8 cellular contexts compared by ENCODE assay signal in the genomic region with DNA sequence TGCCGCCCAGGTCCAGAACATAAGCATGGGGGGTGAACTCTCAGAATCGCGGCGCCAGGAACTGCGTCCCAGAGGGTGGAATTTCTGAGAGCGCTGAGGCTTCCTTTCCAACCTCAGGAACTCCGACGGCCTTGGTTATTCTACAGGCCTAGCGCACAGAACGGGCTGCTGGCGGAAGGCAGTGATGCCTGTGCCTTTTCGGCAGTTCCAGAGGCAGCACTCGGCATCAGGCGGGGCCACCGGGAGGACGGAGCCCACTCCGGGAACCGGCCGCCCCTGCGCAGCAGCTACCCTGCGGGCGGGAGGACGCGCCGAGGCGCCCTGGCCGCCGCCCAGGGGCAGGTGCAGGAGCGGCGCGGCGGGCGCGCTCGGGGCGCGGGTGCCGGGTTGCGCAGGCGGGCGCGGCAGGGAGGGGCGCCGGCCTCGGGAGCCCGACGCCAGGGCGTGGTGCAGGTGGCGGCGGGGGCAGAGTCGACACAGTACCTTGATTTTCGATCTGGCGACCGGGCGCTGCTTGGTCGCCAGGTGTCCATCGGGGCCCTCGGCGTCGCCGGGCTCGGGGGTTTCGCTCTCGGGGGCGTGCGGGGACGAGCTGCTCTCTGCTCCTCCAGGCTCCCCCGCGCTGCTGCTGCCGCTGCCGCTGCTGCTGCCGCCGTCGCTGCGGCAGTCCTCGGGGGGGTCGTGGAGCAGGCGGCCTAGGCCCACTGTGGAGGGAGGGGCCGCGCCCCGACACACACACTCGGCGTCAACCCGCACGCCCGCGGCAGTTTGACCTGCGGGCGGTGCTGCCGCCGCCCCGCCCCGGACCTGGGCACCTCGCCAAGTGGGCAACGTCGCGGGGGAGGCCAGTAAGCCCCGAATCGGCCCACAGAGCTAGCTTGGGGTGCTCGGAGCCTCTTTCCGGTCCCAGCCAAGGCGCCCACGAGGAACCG. TPM values are rescaled to one million over a fixed set of nuclear protein-coding genes. Genes with fewer than 3 reads are reported as not detected.
DNase-seq lines count a peak whose midpoint lies in the region; ATAC-seq, FAIRE-seq and TF ChIP-seq lines count a peak whose summit lies in the region.

No MANE protein-coding gene starts in this region.

- no TSS peak for BruUV-seq in GM12878 (replicated peaks; lab: Mats Ljungman, UMichigan)

- DNase-seq in ELF-1 (ENCODE audit: low read depth, low spot score) (peak; percentile 55), NCI-H128 (lab: John Stamatoyannopoulos, UW; ENCODE audit: unreplicated experiment) (peak; percentile 27), GM12878 (ENCODE audit: low read depth, low spot score) (no peak), upper lobe of right lung (peak; percentile 76), GM12892 (ENCODE audit: insufficient read length) (no peak)

- 0 out of 2 replicates have a peak overlapping the region, but pooled peaks have one; percentile 11 for H3K4me3 ChIP-seq in GM12878
- H3K4me3 ChIP-seq in liver (ENCODE audit: low read depth in 1 of 3, low read length in 3 of 3): peak overlapping the region in 2 of 3 donors; percentile 52 to 64
- peak overlapping the region; percentile 54 for H3K4me3 ChIP-seq in upper lobe of right lung

- H3K27me3 ChIP-seq in GM12878 (replicated peaks in 1 of 2; ENCODE audit: control insufficient read depth in 2 of 2, insufficient read depth in 2 of 2, low read length in 1 of 2): peaks cover 16 to 26% of the 10 kb centered on the region in 2 experiments
- H3K27me3 ChIP-seq in liver (ENCODE audit: control insufficient read depth in 4 of 4, insufficient read depth in 4 of 4, low read length in 3 of 4): peaks cover 5 to 20% (median 11%) of the 10 kb centered on the region in 4 donors
- peaks cover 65% of the 10 kb centered on the region for H3K27me3 ChIP-seq in upper lobe of right lung

- POLR2A ChIA-PET in GM12878 (lab: Charles Lee): no interaction called here

- intact Hi-C loops in GM12878 (cut with micrococcal nuclease; ENCODE audit: unreplicated experiment): no loop called here
- intact Hi-C loops in upper lobe of right lung (cut with DNase I): no loop called here

- no peak overlapping the region for H3K27ac ChIP-seq in GM12878 (ENCODE audit: control insufficient read depth, insufficient read depth)
- no peak overlapping the region for H3K27ac ChIP-seq in liver (ENCODE audit: low read depth in 1 of 2, low read length in 2 of 2)
- H3K27ac ChIP-seq in upper lobe of right lung: peak overlapping the region; percentile 36

- no peak overlapping the region for H2AFZ ChIP-seq in GM12878 (ENCODE audit: control insufficient read depth, low read depth, low read length)

- TF ChIP-seq RAD21 in GM12878 (IDR thresholded peaks at IDR 0.05; ENCODE audit: insufficient read depth, low read depth, low read length): no peak
- no peak for TF ChIP-seq RAD21 in liver (IDR thresholded peaks at IDR 0.05)

- H3K4me2 ChIP-seq in GM12878 (ENCODE audit: control insufficient read depth, insufficient read depth): peak overlapping the region; percentile 79

- H3K79me2 ChIP-seq in GM12878 (ENCODE audit: control insufficient read depth, insufficient read depth, low read length): no peaks in the 10 kb centered on the region

- ATAC-seq in GM12878 (peak; percentile 30; the same call in 2 of the 3 replicates), upper lobe of right lung (peak; percentile 72), HG02938 (IDR thresholded peaks at IDR 0.05; ENCODE audit: unreplicated experiment) (no peak), HG02610 (IDR thresholded peaks at IDR 0.05; ENCODE audit: unreplicated experiment) (no peak)

- no peak for TF ChIP-seq POLR2A in GM12878 (IDR thresholded peaks at IDR 0.05; ENCODE audit: low read depth, low read length)
- TF ChIP-seq POLR2A in GM12892 (IDR thresholded peaks at IDR 0.05; ENCODE audit: low read depth, low read length): no peak

- RAD21 ChIA-PET in GM12878 (lab: Charles Lee; ENCODE audit: unreplicated experiment): no interaction called here

- H3K4me1 ChIP-seq in GM12878 (ENCODE audit: control insufficient read depth, insufficient read depth, low read length) (no peaks in the 10 kb centered on the region), liver (ENCODE audit: control insufficient read depth in 4 of 4, insufficient read depth in 4 of 4, low read length in 3 of 4) (peaks cover 14 to 23% (median 18%) of the 10 kb centered on the region in 4 donors), upper lobe of right lung (peaks cover 19% of the 10 kb centered on the region)

- no peaks in the 10 kb centered on the region for H4K20me1 ChIP-seq in GM12878 (ENCODE audit: control insufficient read depth, insufficient read depth)

- FAIRE-seq in GM12878 (lab: Jason Lieb, UNC): no peak
- FAIRE-seq in GM12892 (lab: Jason Lieb, UNC): no peak

- no peak for TF ChIP-seq CTCF in GM12878 (IDR thresholded peaks at IDR 0.05 in 2 of 3, conservative IDR thresholded peaks at IDR 0.05 in 1 of 3; ENCODE audit: control insufficient read depth in 2 of 3, extremely low read depth in 1 of 3, insufficient read depth in 1 of 3, low read depth in 3 of 3, low read length in 3 of 3)
- no peak for TF ChIP-seq CTCF in liver (IDR thresholded peaks at IDR 0.05; ENCODE audit: low read depth, low read length, missing input control)
- no peak for TF ChIP-seq CTCF in upper lobe of right lung (IDR thresholded peaks at IDR 0.05)

- TF ChIP-seq EP300 in GM12878 (IDR thresholded peaks at IDR 0.05; ENCODE audit: borderline replicate concordance in 1 of 2, control insufficient read depth in 1 of 2, low read depth in 2 of 2, low read length in 2 of 2): no peak

- in situ Hi-C loops in GM12878 (cut with MboI): no loop called here

- SMC1A ChIA-PET in GM12878 (lab: Charles Lee; ENCODE audit: uncharacterized antibody, unreplicated experiment): no interaction called here

- CTCF ChIA-PET in GM12878 (lab: Yijun Ruan, JAX): no interaction called here

- no peak overlapping the region for H3K9ac ChIP-seq in GM12878 (ENCODE audit: control insufficient read depth, insufficient read depth, low read length)
- H3K9ac ChIP-seq in liver (ENCODE audit: low read depth in 1 of 2, low read length in 2 of 2): no peak overlapping the region

- H3K36me3 ChIP-seq in GM12878 (ENCODE audit: control insufficient read depth in 2 of 2, insufficient read depth in 2 of 2, low read length in 1 of 2): no peaks in the 10 kb centered on the region
- H3K36me3 ChIP-seq in liver (ENCODE audit: control insufficient read depth in 4 of 4, insufficient read depth in 3 of 4, low read depth in 1 of 4, low read length in 3 of 4): no peaks in the 10 kb centered on the region
- no peaks in the 10 kb centered on the region for H3K36me3 ChIP-seq in upper lobe of right lung

- H3K9me3 ChIP-seq in GM12878 (replicated peaks; ENCODE audit: control insufficient read depth, insufficient read depth, low read length) (no peaks in the 10 kb centered on the region), liver (ENCODE audit: control insufficient read depth in 4 of 4, low read length in 3 of 4) (no peaks in the 10 kb centered on the region), upper lobe of right lung (no peaks in the 10 kb centered on the region)

- WGBS in GM12878 (ENCODE audit: insufficient coverage, insufficient replicate concordance, low lambda C conversion rate, missing lambda C conversion rate): 12% methylated on average over 94 of the region's 104 CpGs
- 2% methylated on average over 104 of the region's 104 CpGs for WGBS in liver

TF ChIP-seq in GM12878, 131 proteins besides CTCF, POLR2A, EP300 and RAD21:
- TF ChIP-seq HDAC6 (IDR thresholded peaks at IDR 0.05; ENCODE audit: unreplicated experiment) (peak; percentile 74), SIX5 (IDR thresholded peaks at IDR 0.05; ENCODE audit: low read depth, low read length, severe bottlenecking) (no peak), EZH2 (IDR thresholded peaks at IDR 0.05; ENCODE audit: borderline replicate concordance, control insufficient read depth, low read depth, low read length) (peak; percentile 35; the same call in 1 of the 2 replicates)

TF ChIP-seq in liver, 16 proteins besides CTCF, POLR2A, EP300 and RAD21 (continues in another document):
- TF ChIP-seq ATF3 (IDR thresholded peaks at IDR 0.05) (no peak), NR2F2 (IDR thresholded peaks at IDR 0.05) (no peak), HNF4G (IDR thresholded peaks at IDR 0.05) (no peak), GABPA (IDR thresholded peaks at IDR 0.05 in 1 of 2, conservative IDR thresholded peaks at IDR 0.05 in 1 of 2) (no peak)
- TF ChIP-seq, protein P1, sequence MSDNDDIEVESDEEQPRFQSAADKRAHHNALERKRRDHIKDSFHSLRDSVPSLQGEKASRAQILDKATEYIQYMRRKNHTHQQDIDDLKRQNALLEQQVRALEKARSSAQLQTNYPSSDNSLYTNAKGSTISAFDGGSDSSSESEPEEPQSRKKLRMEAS (IDR thresholded peaks at IDR 0.05): no peak

RNA-seq across cellular contexts. Expression of gene OVOL2, which starts 1.3 kb away (rescaled TPM):
- total RNA-seq in GM12878 (2013; cell fraction: nucleolus; rRNA removed): not detected in 2 replicates
- total RNA-seq in GM12878 (2014; rRNA removed) (not detected in 2 replicates), GM12878 (2014; rRNA removed; fragmentation: Illumina TruSeq; extraction: Trizol) (not detected in 2 replicates), GM12878 (2021) (not detected in 2 replicates), liver (under 1 TPM in 1 of 2 donors, not detected in 1; 0.17 TPM), upper lobe of right lung (6.7 TPM)
- not detected for polyA plus RNA-seq in GM12878 (2011; ENCODE audit: low read depth)
- polyA plus RNA-seq in GM12878 (2011; rRNA removed) (not detected in 2 replicates), GM12878 (2014; fragmentation: Illumina TruSeq; extraction: Trizol) (not detected in 2 replicates), GM12878 (2014; fragmentation: Nextera tagmentation; extraction: Ambion mirVana) (not detected), GM12878 (2014; rRNA removed) (not detected in 2 replicates), GM12878 (2016; fragmentation: Nextera tagmentation; extraction: Ambion mirVana) (not detected), liver (under 1 TPM in 1 of 2 donors, not detected in 1; 0.13 TPM)
- polyA plus RNA-seq in GM12878 (2011; cell fraction: cytosol; rRNA removed): not detected in 2 replicates
- not detected in 2 replicates for polyA plus RNA-seq in GM12878 (2011; cell fraction: nucleus; rRNA removed)
- polyA plus RNA-seq in GM12878 (2012): not detected in 2 replicates
- polyA minus RNA-seq in GM12878 (2011; rRNA and poly(A)+ RNA removed): not detected in 2 replicates
- not detected in 2 replicates for polyA minus RNA-seq in GM12878 (2011; cell fraction: cytosol; rRNA and poly(A)+ RNA removed)
- polyA minus RNA-seq in GM12878 (2011; cell fraction: nucleus; rRNA and poly(A)+ RNA removed): not detected in 2 replicates
- polyA plus RNA-seq in GM12892 (2012; ENCODE audit: missing spikeins): not detected

Comparison
In these comparisons a context has a peak if more than half of its experiments do, and no peak if none do; other contexts are left out.
1. DNase-seq: peak in ELF-1 (single experiment), NCI-H128 (single experiment) and upper lobe of right lung (single experiment); none in GM12878 (single experiment) and GM12892 (single experiment).
2. ATAC-seq: peak in GM12878 (single experiment) and upper lobe of right lung (single experiment); none in HG02938 (single experiment) and HG02610 (single experiment).
3. Peak in every context shown above with its lines, with median percentiles within 50 percentile points of each other: H3K4me3 ChIP-seq.